9 cellular contexts compared by ENCODE assay signal in genomic region chr15:83283813-83284562, GRCh38. TPM values are rescaled to one million over a fixed set of nuclear protein-coding genes. Genes with fewer than 3 reads are reported as not detected.
DNase-seq lines count a peak whose midpoint lies in the region; ATAC-seq, FAIRE-seq and TF ChIP-seq lines count a peak whose summit lies in the region.
"Had no signal": no experiment of that assay in that cellular context is flagged by ENCODE, and none has a peak within 500 bp of the region (broad histone marks: within the 10 kb centered on the region; RNA-seq: fewer than 3 reads in every experiment).

No MANE protein-coding gene starts in this region.

- H3K9me3 ChIP-seq in breast epithelium (no peaks in the 10 kb centered on the region), kidney (ENCODE audit: control insufficient read depth in 1 of 2, low read length in 2 of 2) (no peaks in the 10 kb centered on the region), thyroid gland (no peaks in the 10 kb centered on the region)

- no peak overlapping the region for H3K27ac Mint-ChIP-seq in activated CD4-positive, alpha-beta T cell treated with anti-CD3 and anti-CD28 coated beads for 36 hours
- no peak overlapping the region for H3K27ac Mint-ChIP-seq in activated CD4-positive, alpha-beta T cell treated with anti-CD3 and anti-CD28 coated beads, Interleukin-2, amount 10 ng/mL, durations not matched to agents 7 days and 5 days
- H3K27ac Mint-ChIP-seq: CD4-positive, CD25-positive, alpha-beta regulatory T cell had no signal

- H3K4me1 ChIP-seq in breast epithelium (no peaks in the 10 kb centered on the region), kidney (ENCODE audit: control insufficient read depth in 1 of 2, insufficient read depth in 1 of 2, low read depth in 1 of 2, low read length in 2 of 2) (peaks cover 0 to 3% of the 10 kb centered on the region in 2 donors), thyroid gland (peaks cover 8 to 13% of the 10 kb centered on the region in 2 donors)

- peaks cover 61% of the 10 kb centered on the region for H3K27me3 Mint-ChIP-seq in activated CD4-positive, alpha-beta T cell treated with anti-CD3 and anti-CD28 coated beads for 36 hours
- peaks cover 72% of the 10 kb centered on the region for H3K27me3 Mint-ChIP-seq in activated CD4-positive, alpha-beta T cell treated with anti-CD3 and anti-CD28 coated beads, Interleukin-2, amount 10 ng/mL, durations not matched to agents 7 days and 5 days

- no peak for ATAC-seq in activated CD4-positive, alpha-beta T cell treated with anti-CD3 and anti-CD28 coated beads for 36 hours

- peak overlapping the region; percentile 43 to 70 (median 58) for H3K4me3 ChIP-seq in breast epithelium
- H3K4me3 ChIP-seq in kidney (ENCODE audit: low read length in 2 of 2) = peak overlapping the region; percentile 29 to 35
- H3K4me3 ChIP-seq in thyroid gland (replicated peaks in 1 of 3) = peak overlapping the region in 2 of 3 donors; percentile 14 to 34

- H3K27ac ChIP-seq in breast epithelium (peak overlapping the region in 1 of 2 donors; percentile 52), kidney (ENCODE audit: low read depth in 2 of 2, low read length in 2 of 2) (no peak overlapping the region), thyroid gland (no peak overlapping the region)

- DNase-seq in activated CD4-positive, alpha-beta T cell treated with anti-CD3 and anti-CD28 coated beads for 36 hours = peak; percentile 9
- DNase-seq in activated CD4-positive, alpha-beta T cell treated with anti-CD3 and anti-CD28 coated beads, Interleukin-2, amount 10 ng/mL, durations not matched to agents 7 days and 5 days = no peak
- DNase-seq in breast epithelium (ENCODE audit: low spot score in 2 of 2) (no peak), kidney (no peak), thyroid gland (no peak), SKM-1 (lab: John Stamatoyannopoulos, UW; ENCODE audit: unreplicated experiment) (no peak), NCI-H510A (lab: John Stamatoyannopoulos, UW) (no peak)
- DNase-seq in stimulated activated CD4-positive, alpha-beta T cell treated with anti-CD3 and anti-CD28 coated beads, Interleukin-4, amount 100 ng/mL, for 1 hour = no peak
- DNase-seq: CD4-positive, CD25-positive, alpha-beta regulatory T cell had no signal

- peak overlapping the region; percentile 35 for H3K4me3 Mint-ChIP-seq in activated CD4-positive, alpha-beta T cell treated with anti-CD3 and anti-CD28 coated beads for 36 hours
- H3K4me3 Mint-ChIP-seq in activated CD4-positive, alpha-beta T cell treated with anti-CD3 and anti-CD28 coated beads, Interleukin-2, amount 10 ng/mL, durations not matched to agents 7 days and 5 days = no peak overlapping the region

- CTCF ChIA-PET in activated CD4-positive, alpha-beta T cell treated with anti-CD3 and anti-CD28 coated beads for 36 hours (lab: Charles Lee) = interaction anchor here (0.7 to 0.8 kb wide), 2 partner anchors 153 to 282 kb away, joined by 3 read pairs; no protein-coding TSS in a partner anchor
- CTCF ChIA-PET in activated CD4-positive, alpha-beta T cell treated with anti-CD3 and anti-CD28 coated beads, Interleukin-2, amount 10 ng/mL, durations not matched to agents 7 days and 5 days (lab: Charles Lee) = no interaction called here

- H3K36me3 ChIP-seq in breast epithelium = no peaks in the 10 kb centered on the region
- no peaks in the 10 kb centered on the region for H3K36me3 ChIP-seq in kidney (ENCODE audit: control insufficient read depth in 1 of 2, insufficient read depth in 2 of 2, low read length in 2 of 2)
- no peaks in the 10 kb centered on the region for H3K36me3 ChIP-seq in thyroid gland

- no peak for FAIRE-seq in kidney (lab: Jason Lieb, UNC)

- no peak for TF ChIP-seq POLR2A in breast epithelium (IDR thresholded peaks at IDR 0.05)
- no peak for TF ChIP-seq POLR2A in thyroid gland (IDR thresholded peaks at IDR 0.05)

- peaks cover 7% of the 10 kb centered on the region for H3K4me1 Mint-ChIP-seq in activated CD4-positive, alpha-beta T cell treated with anti-CD3 and anti-CD28 coated beads for 36 hours
- peaks cover 3% of the 10 kb centered on the region for H3K4me1 Mint-ChIP-seq in activated CD4-positive, alpha-beta T cell treated with anti-CD3 and anti-CD28 coated beads, Interleukin-2, amount 10 ng/mL, durations not matched to agents 7 days and 5 days

- intact Hi-C loops in activated CD4-positive, alpha-beta T cell treated with anti-CD3 and anti-CD28 coated beads for 36 hours (cut with DNase I, micrococcal nuclease) = no loop called here
- intact Hi-C loops in breast epithelium (cut with DNase I; ENCODE audit: low total_unique reads) (no loop called here), kidney (cut with DNase I) (no loop called here), thyroid gland (cut with DNase I) (no loop called here)

- 7% methylated on average over 41 of the region's 81 CpGs for WGBS in thyroid gland, 2 donors

- TF ChIP-seq CTCF in breast epithelium (IDR thresholded peaks at IDR 0.05) = no peak
- no peak for TF ChIP-seq CTCF in kidney (IDR thresholded peaks at IDR 0.05; ENCODE audit: borderline replicate concordance, extremely low read depth, insufficient read depth)
- TF ChIP-seq CTCF in thyroid gland (IDR thresholded peaks at IDR 0.05) = no peak

- POLR2A ChIA-PET in activated CD4-positive, alpha-beta T cell treated with anti-CD3 and anti-CD28 coated beads for 36 hours (lab: Charles Lee) = interaction anchor here (0.6 kb wide), 1 partner anchor 253 kb away, joined by 6 read pairs; no protein-coding TSS in a partner anchor
- POLR2A ChIA-PET in activated CD4-positive, alpha-beta T cell treated with anti-CD3 and anti-CD28 coated beads, Interleukin-2, amount 10 ng/mL, durations not matched to agents 7 days and 5 days (lab: Charles Lee) = no interaction called here

- no peaks in the 10 kb centered on the region for H3K9me3 Mint-ChIP-seq in activated CD4-positive, alpha-beta T cell treated with anti-CD3 and anti-CD28 coated beads for 36 hours (ENCODE audit: low read depth)
- no peaks in the 10 kb centered on the region for H3K9me3 Mint-ChIP-seq in activated CD4-positive, alpha-beta T cell treated with anti-CD3 and anti-CD28 coated beads, Interleukin-2, amount 10 ng/mL, durations not matched to agents 7 days and 5 days

- H3K36me3 Mint-ChIP-seq in activated CD4-positive, alpha-beta T cell treated with anti-CD3 and anti-CD28 coated beads for 36 hours (ENCODE audit: low read depth) = no peaks in the 10 kb centered on the region
- H3K36me3 Mint-ChIP-seq in activated CD4-positive, alpha-beta T cell treated with anti-CD3 and anti-CD28 coated beads, Interleukin-2, amount 10 ng/mL, durations not matched to agents 7 days and 5 days (ENCODE audit: low read depth) = no peaks in the 10 kb centered on the region
- H3K36me3 Mint-ChIP-seq: CD4-positive, CD25-positive, alpha-beta regulatory T cell had no signal

- H3K9ac ChIP-seq in kidney (ENCODE audit: low read length in 2 of 2) = no peak overlapping the region

- H3K27me3 ChIP-seq in breast epithelium = peaks cover 0 to 37% of the 10 kb centered on the region in 2 donors
- H3K27me3 ChIP-seq in thyroid gland = peaks cover 18% of the 10 kb centered on the region

RNA-seq across cellular contexts. Expression of gene BNC1, which starts 0.5 kb away (rescaled TPM):
- total RNA-seq in activated CD4-positive, alpha-beta T cell treated with anti-CD3 and anti-CD28 coated beads for 36 hours = not detected
- not detected for total RNA-seq in activated CD4-positive, alpha-beta T cell treated with anti-CD3 and anti-CD28 coated beads, Interleukin-2, amount 10 ng/mL, durations not matched to agents 7 days and 5 days
- total RNA-seq in breast epithelium (10 to 100 TPM in 1 of 3 donors, 1 to 10 TPM in 1, under 1 TPM in 1; 0.48 to 10.7 (median 1.6) TPM), kidney (0.38 TPM), thyroid gland (under 1 TPM in 3 of 4 donors, not detected in 1; 0.15 to 0.94 (median 0.33) TPM)
- not detected for polyA plus RNA-seq in kidney (ENCODE audit: insufficient read depth, low read depth, low replicate concordance)
- total RNA-seq: CD4-positive, CD25-positive, alpha-beta regulatory T cell had no signal
- polyA plus RNA-seq: CD4-positive, CD25-positive, alpha-beta regulatory T cell had no signal
